24 cellular contexts compared by ENCODE assay signal in genomic region chr11:126054412-126054811, GRCh38.
"Had no signal": no experiment of that assay in that cellular context is flagged by ENCODE, and none has a peak within 500 bp of the region (broad histone marks: within the 10 kb centered on the region; RNA-seq: fewer than 3 reads in every experiment).

No MANE protein-coding gene starts in this region.

- H3K27me3 ChIP-seq: esophagus muscularis mucosa, sigmoid colon, thyroid gland, upper lobe of left lung had no signal

- H3K4me1 ChIP-seq: left lung, psoas muscle, upper lobe of left lung had no signal

- H3K9me3 ChIP-seq: esophagus muscularis mucosa, heart right ventricle, left lung, neutrophil, psoas muscle, sigmoid colon, thyroid gland, upper lobe of left lung had no signal

- H3K4me3 ChIP-seq: coronary artery, esophagus muscularis mucosa, heart right ventricle, left lung, psoas muscle, sigmoid colon, skin epidermis, thyroid gland, upper lobe of left lung had no signal

- H3K27ac ChIP-seq: coronary artery, esophagus muscularis mucosa, heart right ventricle, left lung, neutrophil, psoas muscle, skin epidermis, thyroid gland, upper lobe of left lung had no signal

- DNase-seq: dermis blood vessel endothelial cell; effector memory CD4-positive, alpha-beta T cell; foreskin melanocyte; glutamatergic neuron; heart right ventricle; hippocampal formation; left cardiac atrium; left lung; mammary epithelial cell; natural killer cell; psoas muscle; right cardiac atrium; sigmoid colon; stimulated activated CD4-positive, alpha-beta T cell treated with anti-CD3 and anti-CD28 coated beads, Interleukin-15, amount 100 ng/mL, for 24 hours; stimulated activated CD4-positive, alpha-beta T cell treated with anti-CD3 and anti-CD28 coated beads, Interleukin-2, amount 100 ng/mL, for 48 hours; stimulated activated naive B cell treated with anti-CD40 and anti-IgM and Interleukin-4, amounts not matched to agents 10 μg/mL and 1 μg/mL and 100 μg/mL, for 72 hours; thyroid gland; upper lobe of left lung had no signal

- H3K36me3 Mint-ChIP-seq: natural killer cell; stimulated activated naive B cell treated with anti-CD40 and anti-IgM and Interleukin-4, amounts not matched to agents 10 μg/mL and 1 μg/mL and 100 μg/mL, for 72 hours had no signal

- H3K36me3 ChIP-seq: esophagus muscularis mucosa, heart right ventricle, left lung, neutrophil, sigmoid colon, upper lobe of left lung had no signal

- ATAC-seq: heart right ventricle; left lung; natural killer cell; psoas muscle; right cardiac atrium; stimulated activated naive B cell treated with anti-CD40 and anti-IgM and Interleukin-4, amounts not matched to agents 10 μg/mL and 1 μg/mL and 100 μg/mL, for 72 hours had no signal

- H3K4me1 Mint-ChIP-seq: natural killer cell; stimulated activated naive B cell treated with anti-CD40 and anti-IgM and Interleukin-4, amounts not matched to agents 10 μg/mL and 1 μg/mL and 100 μg/mL, for 72 hours had no signal

- H3K27ac Mint-ChIP-seq: natural killer cell; stimulated activated naive B cell treated with anti-CD40 and anti-IgM and Interleukin-4, amounts not matched to agents 10 μg/mL and 1 μg/mL and 100 μg/mL, for 72 hours; stimulated activated naive CD8-positive, alpha-beta T cell treated with anti-CD3 and anti-CD28 coated beads, Interleukin-15, Interleukin-2, amounts not matched to agents 100 ng/mL and 50 ng/mL, for 24 hours had no signal

- H3K4me3 Mint-ChIP-seq: natural killer cell; neural crest cell; stimulated activated naive B cell treated with anti-CD40 and anti-IgM and Interleukin-4, amounts not matched to agents 10 μg/mL and 1 μg/mL and 100 μg/mL, for 72 hours; stimulated activated naive CD8-positive, alpha-beta T cell treated with anti-CD3 and anti-CD28 coated beads, Interleukin-15, Interleukin-2, amounts not matched to agents 100 ng/mL and 50 ng/mL, for 24 hours had no signal

- H3K9me3 Mint-ChIP-seq: natural killer cell; neural crest cell; stimulated activated naive B cell treated with anti-CD40 and anti-IgM and Interleukin-4, amounts not matched to agents 10 μg/mL and 1 μg/mL and 100 μg/mL, for 72 hours; stimulated activated naive CD8-positive, alpha-beta T cell treated with anti-CD3 and anti-CD28 coated beads, Interleukin-15, Interleukin-2, amounts not matched to agents 100 ng/mL and 50 ng/mL, for 24 hours had no signal
